ENCODE assay signal across 7 cellular contexts in the genomic region with DNA sequence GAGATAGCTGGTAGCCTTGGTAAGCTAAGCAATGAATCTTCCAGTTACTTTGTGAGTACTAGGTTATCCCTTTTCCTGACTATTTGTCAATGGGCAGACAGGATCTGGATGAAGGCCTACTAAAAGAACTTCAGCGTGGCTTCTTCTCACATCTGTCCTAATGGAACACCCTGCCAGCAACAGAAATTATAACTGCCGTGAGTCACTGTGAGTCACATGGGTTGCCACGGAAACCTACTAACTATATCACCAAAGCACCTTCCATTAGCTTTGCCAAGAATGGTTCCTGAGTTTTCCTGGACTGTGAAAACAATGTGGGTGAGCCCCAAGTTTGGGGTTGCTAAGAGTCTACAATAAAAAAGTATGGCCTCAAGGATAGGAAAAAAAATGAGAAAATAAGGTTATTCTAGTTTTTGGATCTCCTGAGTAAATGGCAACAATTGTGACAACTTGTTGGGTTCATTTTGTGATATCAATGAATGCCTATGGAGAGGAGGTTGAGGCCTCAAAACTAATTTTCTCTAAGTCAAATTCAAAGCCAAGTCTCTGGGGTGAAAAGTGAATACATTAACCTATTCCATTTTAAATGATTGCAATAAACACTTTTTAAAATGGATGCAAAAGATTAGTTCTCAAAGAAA.
A peak's percentile ranks its signal among the peaks of the same experiment; 100 is the strongest.
DNase-seq lines count a peak whose midpoint lies in the region; ATAC-seq and TF ChIP-seq lines count a peak whose summit lies in the region.

No MANE protein-coding gene starts in this region.

- 4 to 11% (median 5%) methylated on average over 3 of the region's 3 CpGs for WGBS in psoas muscle, 3 donors

- H3K36me3 ChIP-seq in endocrine pancreas (ENCODE audit: control insufficient read depth, insufficient read depth, low read length) (no peaks in the 10 kb centered on the region), psoas muscle (ENCODE audit: insufficient read depth in 1 of 2, low read depth in 1 of 2) (no peaks in the 10 kb centered on the region)

- H3K9me3 ChIP-seq in endocrine pancreas (ENCODE audit: control insufficient read depth, low read length) (no peaks in the 10 kb centered on the region), psoas muscle (no peaks in the 10 kb centered on the region)

- no peaks in the 10 kb centered on the region for H3K27me3 ChIP-seq in endocrine pancreas (ENCODE audit: control insufficient read depth, insufficient read depth, low read length)
- H3K27me3 ChIP-seq in psoas muscle (ENCODE audit: insufficient read depth in 3 of 3, low read length in 2 of 3) = no peaks in the 10 kb centered on the region

- no peak overlapping the region for H3K9ac ChIP-seq in endocrine pancreas (ENCODE audit: control insufficient read depth, insufficient read depth, low read length)

- intact Hi-C loops in psoas muscle (cut with DNase I) = no loop called here

- H3K4me1 ChIP-seq in endocrine pancreas (ENCODE audit: control insufficient read depth, insufficient read depth, low read length) (peaks cover 27% of the 10 kb centered on the region), psoas muscle (peaks cover 44% of the 10 kb centered on the region)

- DNase-seq in HK-2 (ENCODE audit: unreplicated experiment) (peak; percentile 13), SHP77 (lab: John Stamatoyannopoulos, UW) (peak; percentile 29 to 52), psoas muscle (peak; percentile 50 to 59), GM10248 (ENCODE audit: extremely low spot score) (no peak), D341Med (ENCODE audit: low spot score) (no peak)

- TF ChIP-seq CTCF in psoas muscle (IDR thresholded peaks at IDR 0.05) (no peak), GM10248 (IDR thresholded peaks at IDR 0.05; ENCODE audit: control extremely low read depth, extremely low read depth, low read depth, missing control alignments) (no peak)

- peak overlapping the region; percentile 80 for H3K27ac ChIP-seq in psoas muscle

- POLR2A ChIA-PET in GM10248 (lab: Yijun Ruan, JAX) = no interaction called here

- peak overlapping the region; percentile 2 for H3K4me3 ChIP-seq in endocrine pancreas (ENCODE audit: control insufficient read depth, insufficient read depth, low read length)
- H3K4me3 ChIP-seq in psoas muscle = peak overlapping the region; percentile 26

- CTCF ChIA-PET in GM10248 (lab: Yijun Ruan, JAX) = interaction anchor here (1.9 kb wide), 1 partner anchor 9 kb away, joined by 5 read pairs; no protein-coding TSS in a partner anchor

- peak; percentile 88 to 93 (median 90) for ATAC-seq in psoas muscle
- ATAC-seq in GM19023 (IDR thresholded peaks at IDR 0.05; ENCODE audit: unreplicated experiment) = no peak

Comparison
In these comparisons a context has a peak if more than half of its experiments do, and no peak if none do; other contexts are left out.
1. DNase-seq: peak in HK-2 (single experiment), SHP77 (2 of 2) and psoas muscle (2 of 2); none in GM10248 (single experiment) and D341Med (single experiment).